In genomic region chr6:21998539-21998938, GRCh38 we compare ENCODE assay signal across 15 cellular contexts.
DNase-seq lines count a peak whose midpoint lies in the region; ATAC-seq, FAIRE-seq and TF ChIP-seq lines count a peak whose summit lies in the region.
"Had no signal": no experiment of that assay in that cellular context is flagged by ENCODE, and none has a peak within 500 bp of the region (broad histone marks: within the 10 kb centered on the region; RNA-seq: fewer than 3 reads in every experiment).

No MANE protein-coding gene starts in this region.

- peaks cover 6% of the 10 kb centered on the region; the same call in 1 of the 2 replicates for H3K4me1 ChIP-seq in GM23338 (ENCODE audit: insufficient read depth)
- peaks cover 37% of the 10 kb centered on the region for H3K4me1 ChIP-seq in astrocyte (ENCODE audit: insufficient read depth, low read length)
- peaks cover 6 to 10% of the 10 kb centered on the region in 2 experiments for H3K4me1 ChIP-seq in trophoblast cell (ENCODE audit: control insufficient read depth in 1 of 2, insufficient read depth in 2 of 2, low read length in 2 of 2)
- H3K4me1 ChIP-seq in adrenal gland (replicated peaks in 1 of 2), result peaks cover 0 to 5% of the 10 kb centered on the region in 2 donors
- H3K4me1 ChIP-seq: testis had no signal

- peak overlapping the region; percentile 77 for H3K14ac ChIP-seq in trophoblast cell (ENCODE audit: low read length)

- peak overlapping the region; percentile 96 for H2BK120ac ChIP-seq in trophoblast cell (ENCODE audit: insufficient read depth, low read length, poor library complexity)

- FAIRE-seq in astrocyte (lab: Jason Lieb, UNC), result no peak
- FAIRE-seq: HepG2, islet of Langerhans had no signal

- H4K91ac ChIP-seq in trophoblast cell (ENCODE audit: low read depth, low read length), result peak overlapping the region; percentile 97

- H3K27me3 Mint-ChIP-seq in GM23338 (ENCODE audit: insufficient read depth, low read depth, poor library complexity), result peaks cover 2% of the 10 kb centered on the region
- no peaks in the 10 kb centered on the region for H3K27me3 Mint-ChIP-seq in astrocyte (ENCODE audit: low read depth, unreplicated experiment)
- H3K27me3 Mint-ChIP-seq in activated T-helper 17 cell treated with anti-CD3 and anti-CD28 coated beads, Interleukin-2, amount 50 U/mL, for 72 hours, result peaks cover 3% of the 10 kb centered on the region

- H3K9ac ChIP-seq in astrocyte (ENCODE audit: low read length), result peak overlapping the region; percentile 19
- H3K9ac ChIP-seq in trophoblast cell (ENCODE audit: low read length), result peak overlapping the region; percentile 76

- H3K9me2 ChIP-seq in GM23338 (ENCODE audit: insufficient read depth), result no peaks in the 10 kb centered on the region

- no peak for TF ChIP-seq POLR2A in adrenal gland (IDR thresholded peaks at IDR 0.05)

- peak overlapping the region; percentile 76 for H2AK5ac ChIP-seq in trophoblast cell (ENCODE audit: low read length)

- peaks cover 27% of the 10 kb centered on the region for H3K79me1 ChIP-seq in trophoblast cell (ENCODE audit: low read length)

- no peak overlapping the region for H3K23ac ChIP-seq in trophoblast cell (ENCODE audit: low read length)

- H4K8ac ChIP-seq in trophoblast cell (ENCODE audit: low read depth, low read length), result peak overlapping the region; percentile 78

- no peak for ATAC-seq in GM23338
- ATAC-seq in activated T-helper 17 cell treated with anti-CD3 and anti-CD28 coated beads, Interleukin-2, amount 50 U/mL, for 72 hours (replicated peaks), result no peak
- ATAC-seq: HepG2 had no signal

- H3K4me2 ChIP-seq in GM23338 (no peak overlapping the region), astrocyte (ENCODE audit: low read length) (peak overlapping the region; percentile 41), trophoblast cell (ENCODE audit: low read length) (peak overlapping the region; percentile 38)

- H3K18ac ChIP-seq in trophoblast cell (ENCODE audit: low read length), result peak overlapping the region; percentile 51

- no peaks in the 10 kb centered on the region; the same call in 2 of the 3 replicates for H3K36me3 Mint-ChIP-seq in GM23338 (ENCODE audit: low read depth)
- no peaks in the 10 kb centered on the region for H3K36me3 Mint-ChIP-seq in astrocyte (ENCODE audit: low read depth, unreplicated experiment)
- H3K36me3 Mint-ChIP-seq in activated T-helper 17 cell treated with anti-CD3 and anti-CD28 coated beads, Interleukin-2, amount 50 U/mL, for 72 hours (ENCODE audit: low read depth), result no peaks in the 10 kb centered on the region

- H3K27me3 ChIP-seq in GM23338 (ENCODE audit: insufficient read depth) (no peaks in the 10 kb centered on the region), astrocyte (ENCODE audit: insufficient read depth, low read length) (no peaks in the 10 kb centered on the region), trophoblast cell (ENCODE audit: insufficient read depth, low read length) (no peaks in the 10 kb centered on the region), adrenal gland (no peaks in the 10 kb centered on the region)
- H3K27me3 ChIP-seq: testis had no signal

- no peaks in the 10 kb centered on the region for H3K36me3 ChIP-seq in GM23338 (ENCODE audit: insufficient read depth)
- H3K36me3 ChIP-seq in astrocyte (ENCODE audit: insufficient read depth, low read length), result no peaks in the 10 kb centered on the region
- H3K36me3 ChIP-seq in trophoblast cell (ENCODE audit: control insufficient read depth in 1 of 2, insufficient read depth in 2 of 2, low read length in 2 of 2), result peaks cover 0 to 2% of the 10 kb centered on the region in 2 experiments
- H3K36me3 ChIP-seq in adrenal gland (replicated peaks in 1 of 2), result no peaks in the 10 kb centered on the region
- H3K36me3 ChIP-seq: HAP-1 had no signal

- peaks cover 16% of the 10 kb centered on the region for H3K4me1 Mint-ChIP-seq in GM23338
- H3K4me1 Mint-ChIP-seq in astrocyte (ENCODE audit: low read depth, unreplicated experiment), result peaks cover 67% of the 10 kb centered on the region
- no peaks in the 10 kb centered on the region for H3K4me1 Mint-ChIP-seq in activated T-helper 17 cell treated with anti-CD3 and anti-CD28 coated beads, Interleukin-2, amount 50 U/mL, for 72 hours

- H3K79me2 ChIP-seq in GM23338 (replicated peaks; ENCODE audit: insufficient read depth) (peaks cover 6% of the 10 kb centered on the region; the same call in 1 of the 2 replicates), astrocyte (ENCODE audit: insufficient read depth, low read length) (no peaks in the 10 kb centered on the region), trophoblast cell (ENCODE audit: control insufficient read depth, insufficient read depth, low read length, poor library complexity) (peaks cover 4% of the 10 kb centered on the region)

- TF ChIP-seq CTCF in GM23338 (conservative IDR thresholded peaks at IDR 0.05; ENCODE audit: low read depth in 2 of 2) (no peak), astrocyte (IDR thresholded peaks at IDR 0.05; ENCODE audit: insufficient read depth, low read depth, low read length) (no peak), GM10266 (IDR thresholded peaks at IDR 0.05; ENCODE audit: control insufficient read depth, insufficient read depth, low read depth, missing control alignments) (no peak), adrenal gland (IDR thresholded peaks at IDR 0.05) (no peak)

- H4K12ac ChIP-seq in trophoblast cell (ENCODE audit: low read depth, low read length), result no peak overlapping the region

- H3K9me3 Mint-ChIP-seq in GM23338 (no peaks in the 10 kb centered on the region), astrocyte (ENCODE audit: unreplicated experiment) (no peaks in the 10 kb centered on the region)
- no peaks in the 10 kb centered on the region for H3K9me3 Mint-ChIP-seq in activated T-helper 17 cell treated with anti-CD3 and anti-CD28 coated beads, Interleukin-2, amount 50 U/mL, for 72 hours
- H3K9me3 Mint-ChIP-seq: T-helper 2 cell treated with Interferon-gamma antibody and Interleukin-4, amounts not matched to agents 5 μg/mL and 100 μg/mL, for 36 hours had no signal

- H3K27ac ChIP-seq in GM23338 (ENCODE audit: low read depth), result 0 out of 2 replicates have a peak overlapping the region, but pooled peaks have one; percentile 29
- H3K27ac ChIP-seq in astrocyte (ENCODE audit: low read depth, low read length), result peak overlapping the region; percentile 61
- H3K27ac ChIP-seq in trophoblast cell (ENCODE audit: low read depth, low read length), result peak overlapping the region; percentile 96
- no peak overlapping the region for H3K27ac ChIP-seq in adrenal gland
- H3K27ac ChIP-seq: C4-2B, testis had no signal

- H4K20me1 ChIP-seq in GM23338 (replicated peaks; ENCODE audit: insufficient read depth), result no peaks in the 10 kb centered on the region
- no peaks in the 10 kb centered on the region for H4K20me1 ChIP-seq in astrocyte (ENCODE audit: insufficient read depth, low read length)

- H2BK5ac ChIP-seq in trophoblast cell (ENCODE audit: low read depth, low read length, poor library complexity), result peak overlapping the region; percentile 98

- H3K4me3 Mint-ChIP-seq in GM23338 (no peak overlapping the region), astrocyte (ENCODE audit: unreplicated experiment) (no peak overlapping the region)
- no peak overlapping the region for H3K4me3 Mint-ChIP-seq in activated T-helper 17 cell treated with anti-CD3 and anti-CD28 coated beads, Interleukin-2, amount 50 U/mL, for 72 hours
- H3K4me3 Mint-ChIP-seq: T-helper 2 cell treated with Interferon-gamma antibody and Interleukin-4, amounts not matched to agents 5 μg/mL and 100 μg/mL, for 36 hours had no signal

- peak overlapping the region; percentile 95 for H2BK12ac ChIP-seq in trophoblast cell (ENCODE audit: low read length)

- H3K4ac ChIP-seq in trophoblast cell (ENCODE audit: low read depth, low read length), result peak overlapping the region; percentile 76

- H2AFZ ChIP-seq in GM23338 (no peak overlapping the region), astrocyte (ENCODE audit: low read depth, low read length) (no peak overlapping the region), trophoblast cell (ENCODE audit: insufficient read depth, low read length, poor library complexity) (no peak overlapping the region)

- intact Hi-C loops in adrenal gland (cut with DNase I), result no loop called here

- H3F3A ChIP-seq in GM23338 (replicated peaks; ENCODE audit: low read depth), result no peaks in the 10 kb centered on the region

- no peak overlapping the region for H3K4me3 ChIP-seq in GM23338
- H3K4me3 ChIP-seq in astrocyte (ENCODE audit: insufficient read depth, low read depth, low read length), result no peak overlapping the region
- no peak overlapping the region for H3K4me3 ChIP-seq in trophoblast cell (ENCODE audit: low read depth, low read length)
- H3K4me3 ChIP-seq in adrenal gland, result no peak overlapping the region
- H3K4me3 ChIP-seq: HAP-1, testis had no signal

- H3K27ac Mint-ChIP-seq in GM23338, result no peak overlapping the region
- H3K27ac Mint-ChIP-seq in astrocyte (ENCODE audit: unreplicated experiment), result peak overlapping the region; percentile 92
- no peak overlapping the region for H3K27ac Mint-ChIP-seq in activated T-helper 17 cell treated with anti-CD3 and anti-CD28 coated beads, Interleukin-2, amount 50 U/mL, for 72 hours
- H3K27ac Mint-ChIP-seq: T-helper 2 cell treated with Interferon-gamma antibody and Interleukin-4, amounts not matched to agents 5 μg/mL and 100 μg/mL, for 36 hours had no signal

- DNase-seq in GM23338 (ENCODE audit: low spot score) (no peak), NCI-H1694 (lab: John Stamatoyannopoulos, UW) (peak; percentile 89), astrocyte (ENCODE audit: low read depth) (no peak), trophoblast cell (no peak), GM10266 (ENCODE audit: extremely low spot score) (no peak), adrenal gland (no peak)
- DNase-seq: glutamatergic neuron, occipital lobe, testis had no signal

- H3K9me3 ChIP-seq in astrocyte (ENCODE audit: insufficient read depth, low read depth, low read length), result no peaks in the 10 kb centered on the region
- no peaks in the 10 kb centered on the region for H3K9me3 ChIP-seq in trophoblast cell (ENCODE audit: insufficient read depth, low read depth, low read length)
- no peaks in the 10 kb centered on the region for H3K9me3 ChIP-seq in adrenal gland (replicated peaks in 1 of 3)
- H3K9me3 ChIP-seq: HAP-1, testis had no signal

TF ChIP-seq in GM23338, 12 proteins besides CTCF, POLR2A, EP300 and RAD21 (continues in another document):
- TF ChIP-seq EZH2phosphoT487 (IDR thresholded peaks at IDR 0.05; ENCODE audit: unreplicated experiment) (no peak), EZH2 (IDR thresholded peaks at IDR 0.05; ENCODE audit: low read depth, unreplicated experiment) (no peak)

Comparison
In these comparisons a context has a peak if more than half of its experiments do, and no peak if none do; other contexts are left out.
1. H3K27ac ChIP-seq: peak in GM23338 (single experiment), astrocyte (single experiment) and trophoblast cell (single experiment); none in adrenal gland (0 of 5).